In genomic region chr1:78255378-78255777, GRCh38 we compare ENCODE assay signal across 24 cellular contexts.
DNase-seq lines count a peak whose midpoint lies in the region; ATAC-seq and TF ChIP-seq lines count a peak whose summit lies in the region.
"Had no signal": no experiment of that assay in that cellular context is flagged by ENCODE, and none has a peak within 500 bp of the region (broad histone marks: within the 10 kb centered on the region; RNA-seq: fewer than 3 reads in every experiment).

No MANE protein-coding gene starts in this region.

- TF ChIP-seq EP300 in gastroesophageal sphincter (IDR thresholded peaks at IDR 0.05) = no peak

- peaks cover 11% of the 10 kb centered on the region; the same call in 1 of the 2 replicates for H3K9me3 Mint-ChIP-seq in HFFc6
- H3K9me3 Mint-ChIP-seq: activated CD8-positive, alpha-beta T cell treated with anti-CD3 and anti-CD28 coated beads for 36 hours; activated naive CD8-positive, alpha-beta T cell treated with anti-CD3 and anti-CD28 coated beads for 36 hours; T-helper 1 cell treated with Interleukin-12 subunit alpha and Interleukin-12 subunit beta and Interleukin-4 antibody, amounts not matched to agents 30 μg/mL and 1 μg/mL, for 36 hours had no signal

- peak overlapping the region; percentile 68 for H3K27ac ChIP-seq in RWPE2 (ENCODE audit: poor library complexity, severe bottlenecking)
- peak overlapping the region in 2 of 4 donors; percentile 17 to 22 for H3K27ac ChIP-seq in gastroesophageal sphincter
- H3K27ac ChIP-seq: body of pancreas, KMS-11, right lobe of liver, SK-N-MC, suprapubic skin had no signal

- no peak overlapping the region for H3K4me3 Mint-ChIP-seq in HFFc6
- H3K4me3 Mint-ChIP-seq: activated CD8-positive, alpha-beta T cell treated with anti-CD3 and anti-CD28 coated beads for 36 hours; activated naive CD8-positive, alpha-beta T cell treated with anti-CD3 and anti-CD28 coated beads for 36 hours; stimulated activated naive B cell treated with anti-CD40 and anti-IgM and Interleukin-4, amounts not matched to agents 10 μg/mL and 1 μg/mL and 100 μg/mL, for 72 hours; T-helper 1 cell treated with Interleukin-12 subunit alpha and Interleukin-12 subunit beta and Interleukin-4 antibody, amounts not matched to agents 30 μg/mL and 1 μg/mL, for 36 hours had no signal

- H3K36me3 ChIP-seq in RWPE2 (ENCODE audit: low read depth) (no peaks in the 10 kb centered on the region), gastroesophageal sphincter (no peaks in the 10 kb centered on the region), skeletal muscle satellite cell (ENCODE audit: insufficient read depth, low read length) (no peaks in the 10 kb centered on the region)
- H3K36me3 ChIP-seq: heart left ventricle, right lobe of liver, suprapubic skin had no signal

- H3K4me1 ChIP-seq in RWPE2 (ENCODE audit: insufficient read depth, poor library complexity, severe bottlenecking) = peaks cover 17% of the 10 kb centered on the region
- no peaks in the 10 kb centered on the region for H3K4me1 ChIP-seq in gastroesophageal sphincter
- H3K4me1 ChIP-seq in skeletal muscle satellite cell (ENCODE audit: control insufficient read depth, insufficient read depth, low read length) = peaks cover 32% of the 10 kb centered on the region
- H3K4me1 ChIP-seq: body of pancreas, right lobe of liver, suprapubic skin had no signal

- H3K27me3 ChIP-seq in RWPE2 (ENCODE audit: insufficient read depth, poor library complexity, severe bottlenecking) = no peaks in the 10 kb centered on the region
- H3K27me3 ChIP-seq in gastroesophageal sphincter = no peaks in the 10 kb centered on the region
- no peaks in the 10 kb centered on the region for H3K27me3 ChIP-seq in skeletal muscle satellite cell (ENCODE audit: control insufficient read depth, insufficient read depth, low read length)
- H3K27me3 ChIP-seq: body of pancreas, heart left ventricle, right lobe of liver, suprapubic skin had no signal

- H3K27ac Mint-ChIP-seq in HFFc6 = no peak overlapping the region
- H3K27ac Mint-ChIP-seq: activated CD8-positive, alpha-beta T cell treated with anti-CD3 and anti-CD28 coated beads for 36 hours; activated naive CD8-positive, alpha-beta T cell treated with anti-CD3 and anti-CD28 coated beads for 36 hours; stimulated activated naive B cell treated with anti-CD40 and anti-IgM and Interleukin-4, amounts not matched to agents 10 μg/mL and 1 μg/mL and 100 μg/mL, for 72 hours; T-helper 1 cell treated with Interleukin-12 subunit alpha and Interleukin-12 subunit beta and Interleukin-4 antibody, amounts not matched to agents 30 μg/mL and 1 μg/mL, for 36 hours had no signal

- H3K9ac ChIP-seq in skeletal muscle satellite cell (ENCODE audit: low read depth, low read length) = no peak overlapping the region
- H3K9ac ChIP-seq: KMS-11 had no signal

- H3K4me1 Mint-ChIP-seq in HFFc6 (ENCODE audit: low read depth) = peaks cover 38% of the 10 kb centered on the region
- H3K4me1 Mint-ChIP-seq: activated naive CD8-positive, alpha-beta T cell treated with anti-CD3 and anti-CD28 coated beads for 36 hours; stimulated activated naive B cell treated with anti-CD40 and anti-IgM and Interleukin-4, amounts not matched to agents 10 μg/mL and 1 μg/mL and 100 μg/mL, for 72 hours had no signal

- no peak overlapping the region for H3K4me3 ChIP-seq in RWPE2 (ENCODE audit: severe bottlenecking)
- no peak overlapping the region for H3K4me3 ChIP-seq in gastroesophageal sphincter
- no peak overlapping the region for H3K4me3 ChIP-seq in skeletal muscle satellite cell (ENCODE audit: low read length)
- H3K4me3 ChIP-seq: body of pancreas, heart left ventricle, right lobe of liver, SK-N-MC, suprapubic skin had no signal

- 42 to 62% methylated on average over 2 of the region's 2 CpGs for WGBS in gastroesophageal sphincter (ENCODE audit: low coverage in 1 of 2), 2 donors

- peaks cover 13% of the 10 kb centered on the region for H3K27me3 Mint-ChIP-seq in HFFc6 (ENCODE audit: insufficient read depth)

- no peak for TF ChIP-seq POLR2A in gastroesophageal sphincter (IDR thresholded peaks at IDR 0.05)

- H3K9me3 ChIP-seq in RWPE2 (ENCODE audit: severe bottlenecking) = no peaks in the 10 kb centered on the region
- H3K9me3 ChIP-seq in gastroesophageal sphincter = no peaks in the 10 kb centered on the region
- peaks cover 3% of the 10 kb centered on the region for H3K9me3 ChIP-seq in skeletal muscle satellite cell (replicated peaks; ENCODE audit: low read length)
- H3K9me3 ChIP-seq: right lobe of liver, suprapubic skin had no signal

- peaks cover 34% of the 10 kb centered on the region for H3K36me3 Mint-ChIP-seq in HFFc6 (ENCODE audit: low read depth)
- H3K36me3 Mint-ChIP-seq: activated naive CD8-positive, alpha-beta T cell treated with anti-CD3 and anti-CD28 coated beads for 36 hours; stimulated activated naive B cell treated with anti-CD40 and anti-IgM and Interleukin-4, amounts not matched to agents 10 μg/mL and 1 μg/mL and 100 μg/mL, for 72 hours had no signal

- DNase-seq in HFFc6 = peak; percentile 6
- DNase-seq in RWPE2 (ENCODE audit: low spot score) = no peak
- DNase-seq in anterior cingulate cortex (lab: John Stamatoyannopoulos, UW) = no peak
- DNase-seq: activated CD4-positive, alpha-beta T cell treated with anti-CD3 and anti-CD28 coated beads for 1 hour; activated CD8-positive, alpha-beta T cell treated with anti-CD3 and anti-CD28 coated beads for 36 hours; activated effector memory CD4-positive, alpha-beta T cell treated with Interleukin-2 at 50 U/mL for 16 hours; activated naive CD8-positive, alpha-beta T cell treated with anti-CD3 and anti-CD28 coated beads for 36 hours; body of pancreas; DND-41; heart left ventricle; kidney glomerular epithelial cell; NCI-H187; NCI-H526 treated with DMSO at 0.1 percent for 48 hours; right lobe of liver; stimulated activated CD4-positive, alpha-beta T cell treated with anti-CD3 and anti-CD28 coated beads, Interleukin-15, amount 100 ng/mL, for 24 hours; stimulated activated naive B cell treated with anti-CD40 and anti-IgM and Interleukin-4, amounts not matched to agents 10 μg/mL and 1 μg/mL and 100 μg/mL, for 72 hours had no signal

- TF ChIP-seq CTCF in HFFc6 (IDR thresholded peaks at IDR 0.05) (no peak), RWPE2 (IDR thresholded peaks at IDR 0.05; ENCODE audit: poor library complexity, severe bottlenecking) (no peak), gastroesophageal sphincter (IDR thresholded peaks at IDR 0.05) (no peak)

- ATAC-seq in RWPE2 (ENCODE audit: low read depth) = no peak
- ATAC-seq in gastroesophageal sphincter = peak; percentile 64
- no peak for ATAC-seq in GM18502 (IDR thresholded peaks at IDR 0.05; ENCODE audit: poor library complexity, unreplicated experiment)
- ATAC-seq in GM19023 (IDR thresholded peaks at IDR 0.05; ENCODE audit: unreplicated experiment) = no peak
- ATAC-seq: activated CD8-positive, alpha-beta T cell treated with anti-CD3 and anti-CD28 coated beads for 36 hours; body of pancreas; right lobe of liver; stimulated activated naive B cell treated with anti-CD40 and anti-IgM and Interleukin-4, amounts not matched to agents 10 μg/mL and 1 μg/mL and 100 μg/mL, for 72 hours had no signal

- peak overlapping the region; percentile 19 for H3K4me2 ChIP-seq in skeletal muscle satellite cell (ENCODE audit: low read length)
- H3K4me2 ChIP-seq: KMS-11 had no signal
